1 cellular context compared by ENCODE assay signal in genomic region chr7:99827040-99827778, GRCh38.
TF ChIP-seq lines count a peak whose summit lies in the region.

No MANE protein-coding gene starts in this region.

TF ChIP-seq in HepG2, 621 proteins besides CTCF, POLR2A, EP300 and RAD21 (continued from another document and continues in another):
- no peak for TF ChIP-seq HIC2 (CRISPR knock-in tag; IDR thresholded peaks at IDR 0.05; ENCODE audit: low read depth)
- TF ChIP-seq CCAR2 (optimal IDR thresholded peaks at IDR 0.05; ENCODE audit: low read depth, low read length) = no peak
- TF ChIP-seq ZNF557 (CRISPR knock-in tag; IDR thresholded peaks at IDR 0.05) = no peak
- TF ChIP-seq SIN3B (IDR thresholded peaks at IDR 0.05; ENCODE audit: low read length) = no peak
- peak; percentile 84; the same call in 1 of the 2 replicates for TF ChIP-seq ZNF331 (CRISPR knock-in tag; IDR thresholded peaks at IDR 0.05)
- no peak for TF ChIP-seq LCORL (IDR thresholded peaks at IDR 0.05)
- peak; percentile 68 for TF ChIP-seq LCORL (CRISPR knock-in tag; IDR thresholded peaks at IDR 0.05)
- no peak for TF ChIP-seq CENPBD1 (CRISPR knock-in tag; IDR thresholded peaks at IDR 0.05; ENCODE audit: borderline replicate concordance, low read depth)
- no peak for TF ChIP-seq YEATS2 (CRISPR knock-in tag; IDR thresholded peaks at IDR 0.05; ENCODE audit: borderline replicate concordance)
- TF ChIP-seq POLR2G (IDR thresholded peaks at IDR 0.05; ENCODE audit: low read depth, low read length) = no peak
- no peak for TF ChIP-seq ZNF709 (CRISPR knock-in tag; IDR thresholded peaks at IDR 0.05)
- no peak for TF ChIP-seq KLF15 (CRISPR knock-in tag; IDR thresholded peaks at IDR 0.05; ENCODE audit: borderline replicate concordance)
- no peak for TF ChIP-seq XBP1 (CRISPR knock-in tag; IDR thresholded peaks at IDR 0.05)
- TF ChIP-seq ZNF460 (CRISPR knock-in tag; IDR thresholded peaks at IDR 0.05; ENCODE audit: borderline replicate concordance) = no peak
- TF ChIP-seq NR2F1 (CRISPR knock-in tag; IDR thresholded peaks at IDR 0.05) = peak in 1 of 2 experiments; percentile 23; a peak in 1 of 4 replicates
- TF ChIP-seq ZNF790 (CRISPR knock-in tag; IDR thresholded peaks at IDR 0.05; ENCODE audit: borderline replicate concordance) = no peak
- TF ChIP-seq WIZ (CRISPR knock-in tag; IDR thresholded peaks at IDR 0.05) = no peak
- 0 out of 2 replicates have a peak, but pooled peaks have one; percentile 58 for TF ChIP-seq ZFP36L2 (CRISPR knock-in tag; IDR thresholded peaks at IDR 0.05)
- TF ChIP-seq ZNF446 (CRISPR knock-in tag; IDR thresholded peaks at IDR 0.05) = no peak
- no peak for TF ChIP-seq ELF3 (CRISPR knock-in tag; IDR thresholded peaks at IDR 0.05)
- TF ChIP-seq MIXL1 (CRISPR knock-in tag; IDR thresholded peaks at IDR 0.05) = peak; percentile 88
- no peak for TF ChIP-seq CBX5 (CRISPR knock-in tag; IDR thresholded peaks at IDR 0.05; ENCODE audit: borderline replicate concordance)
- TF ChIP-seq THAP7 (CRISPR knock-in tag; IDR thresholded peaks at IDR 0.05) = no peak
- TF ChIP-seq ZNF564 (CRISPR knock-in tag; IDR thresholded peaks at IDR 0.05) = 0 out of 2 replicates have a peak, but pooled peaks have one; percentile 32
- TF ChIP-seq GRHL1 (CRISPR knock-in tag; conservative IDR thresholded peaks at IDR 0.05) = no peak
- no peak for TF ChIP-seq ZNF260 (CRISPR knock-in tag; IDR thresholded peaks at IDR 0.05; ENCODE audit: borderline replicate concordance, low read depth)
- TF ChIP-seq ZNF10 (CRISPR knock-in tag; IDR thresholded peaks at IDR 0.05; ENCODE audit: borderline replicate concordance, low read depth) = no peak
- peak; percentile 36 for TF ChIP-seq ZNF18 (CRISPR knock-in tag; IDR thresholded peaks at IDR 0.05; ENCODE audit: insufficient replicate concordance)
- TF ChIP-seq NCOR1 (IDR thresholded peaks at IDR 0.05; ENCODE audit: borderline replicate concordance, low read length) = peak; percentile 76; the same call in 1 of the 2 replicates
- TF ChIP-seq AHR (CRISPR knock-in tag; IDR thresholded peaks at IDR 0.05) = no peak
- TF ChIP-seq ZBTB33 (CRISPR knock-in tag; IDR thresholded peaks at IDR 0.05) = no peak
- no peak for TF ChIP-seq NR3C1 (CRISPR knock-in tag; IDR thresholded peaks at IDR 0.05)
- no peak for TF ChIP-seq ZNF83 (CRISPR knock-in tag; IDR thresholded peaks at IDR 0.05; ENCODE audit: borderline replicate concordance)
- no peak for TF ChIP-seq ZBTB8A (CRISPR knock-in tag; IDR thresholded peaks at IDR 0.05; ENCODE audit: borderline replicate concordance, low read depth)
- peak; percentile 92 for TF ChIP-seq RXRB (CRISPR knock-in tag; IDR thresholded peaks at IDR 0.05; ENCODE audit: borderline replicate concordance)
- peak; percentile 88 for TF ChIP-seq HDAC2 (CRISPR knock-in tag; IDR thresholded peaks at IDR 0.05)
- TF ChIP-seq ZFP1 (CRISPR knock-in tag; IDR thresholded peaks at IDR 0.05) = no peak
- TF ChIP-seq ATF6 (CRISPR knock-in tag; conservative IDR thresholded peaks at IDR 0.05) = no peak
- TF ChIP-seq BRF2 (CRISPR knock-in tag; IDR thresholded peaks at IDR 0.05) = no peak
- no peak for TF ChIP-seq HOXA7 (CRISPR knock-in tag; IDR thresholded peaks at IDR 0.05)
- TF ChIP-seq ZNF619 (CRISPR knock-in tag; IDR thresholded peaks at IDR 0.05) = no peak
- peak; percentile 68 for TF ChIP-seq DMAP1 (CRISPR knock-in tag; IDR thresholded peaks at IDR 0.05)
- TF ChIP-seq ZNF431 (CRISPR knock-in tag; IDR thresholded peaks at IDR 0.05; ENCODE audit: borderline replicate concordance, low read depth) = no peak
- no peak for TF ChIP-seq CENPX (CRISPR knock-in tag; IDR thresholded peaks at IDR 0.05)
- 0 out of 2 replicates have a peak, but pooled peaks have one; percentile 49 for TF ChIP-seq ZNF800 (CRISPR knock-in tag; IDR thresholded peaks at IDR 0.05)
- TF ChIP-seq SRSF9 (IDR thresholded peaks at IDR 0.05; ENCODE audit: borderline replicate concordance, insufficient read depth, low read depth, low read length, poor library complexity, severe bottlenecking) = no peak
- TF ChIP-seq SALL2 (CRISPR knock-in tag; IDR thresholded peaks at IDR 0.05) = peak; percentile 43; the same call in 1 of the 2 replicates
- TF ChIP-seq HNRNPL (IDR thresholded peaks at IDR 0.05; ENCODE audit: low read depth, low read length) = no peak
- TF ChIP-seq MAF1 (CRISPR knock-in tag; IDR thresholded peaks at IDR 0.05; ENCODE audit: borderline replicate concordance) = no peak
- no peak for TF ChIP-seq PRDM15 (CRISPR knock-in tag; IDR thresholded peaks at IDR 0.05)
- no peak for TF ChIP-seq PHF8 (CRISPR knock-in tag; IDR thresholded peaks at IDR 0.05)
